9 cellular contexts compared by ENCODE assay signal in genomic region chr11:113532697-113533424, GRCh38. TPM values are rescaled to one million over a fixed set of nuclear protein-coding genes. Genes with fewer than 3 reads are reported as not detected.
DNase-seq lines count a peak whose midpoint lies in the region; ATAC-seq and TF ChIP-seq lines count a peak whose summit lies in the region.
"Had no signal": no experiment of that assay in that cellular context is flagged by ENCODE, and none has a peak within 500 bp of the region (broad histone marks: within the 10 kb centered on the region; RNA-seq: fewer than 3 reads in every experiment).

No MANE protein-coding gene starts in this region.

- TF ChIP-seq CTCF in fibroblast of mammary gland (conservative IDR thresholded peaks at IDR 0.05; ENCODE audit: control insufficient read depth, insufficient read depth, low read depth, low read length) (peak; percentile 93), neural crest cell (conservative IDR thresholded peaks at IDR 0.05) (peak; percentile 92)

- H3K9me3 Mint-ChIP-seq in neural crest cell = no peaks in the 10 kb centered on the region

- DNase-seq in DMS153 (lab: John Stamatoyannopoulos, UW) = peak; percentile 47
- DNase-seq in OCI-M1 (lab: John Stamatoyannopoulos, UW) = peak; percentile 89
- peak; percentile 27 for DNase-seq in activated T-cell treated with anti-CD3 and anti-CD28 coated beads for 48 hours (ENCODE audit: low read depth)
- DNase-seq in fibroblast of mammary gland (ENCODE audit: low read depth) = peak; percentile 71
- peak; percentile 85 for DNase-seq in neural crest cell (ENCODE audit: low read depth, low spot score)
- peak; percentile 48 for DNase-seq in stromal cell of bone marrow (ENCODE audit: low read depth)

- no peak overlapping the region for H3K4me3 ChIP-seq in fibroblast of mammary gland (ENCODE audit: control insufficient read depth, low read depth, low read length)

- H3K4me1 Mint-ChIP-seq in neural crest cell = peaks cover 12% of the 10 kb centered on the region

- H3K4me3 Mint-ChIP-seq in neural crest cell = no peak overlapping the region
- H3K4me3 Mint-ChIP-seq: activated naive CD8-positive, alpha-beta T cell had no signal

- ATAC-seq in GM19452 (IDR thresholded peaks at IDR 0.05; ENCODE audit: unreplicated experiment) = no peak

- TF ChIP-seq RAD21 in Ishikawa (IDR thresholded peaks at IDR 0.05; ENCODE audit: low read depth) = peak; percentile 80

- H3K36me3 Mint-ChIP-seq in neural crest cell (ENCODE audit: low read depth) = no peaks in the 10 kb centered on the region
- H3K36me3 Mint-ChIP-seq: activated naive CD8-positive, alpha-beta T cell had no signal

- H3K27ac Mint-ChIP-seq in neural crest cell (ENCODE audit: unreplicated experiment) = no peak overlapping the region
- H3K27ac Mint-ChIP-seq: activated naive CD8-positive, alpha-beta T cell had no signal

- peaks cover 18% of the 10 kb centered on the region for H3K27me3 Mint-ChIP-seq in neural crest cell (ENCODE audit: low read depth)

- no peak for TF ChIP-seq EP300 in Ishikawa (IDR thresholded peaks at IDR 0.05; ENCODE audit: borderline replicate concordance)

TF ChIP-seq in Ishikawa, 13 proteins besides CTCF, POLR2A, EP300 and RAD21:
- TF ChIP-seq ZBTB7A (IDR thresholded peaks at IDR 0.05; ENCODE audit: low read depth) (no peak), TCF12 (IDR thresholded peaks at IDR 0.05; ENCODE audit: low read depth) (no peak), USF1 (IDR thresholded peaks at IDR 0.05) (no peak), FOXM1 (IDR thresholded peaks at IDR 0.05; ENCODE audit: borderline replicate concordance, low read depth) (no peak), TAF1 (IDR thresholded peaks at IDR 0.05; ENCODE audit: low read depth) (no peak), EGR1 (IDR thresholded peaks at IDR 0.05) (no peak)

RNA-seq across cellular contexts. Expression of gene DRD2, which starts 57.7 kb away (rescaled TPM):
- 2.8 and 2.9 TPM in 2 replicates for total RNA-seq in neural crest cell

Comparison
In these comparisons a context has a peak if more than half of its experiments do, and no peak if none do; other contexts are left out.
1. DNase-seq: peak in every context shown above with its lines; median percentile 89 in OCI-M1; 85 in neural crest cell; 71 in fibroblast of mammary gland; 48 in stromal cell of bone marrow; 47 in DMS153; 27 in activated T-cell treated with anti-CD3 and anti-CD28 coated beads for 48 hours.